ENCODE assay signal across 2 cellular contexts in genomic region chr1:41315482-41315823, GRCh38.
TF ChIP-seq lines count a peak whose summit lies in the region.

No MANE protein-coding gene starts in this region.

TF ChIP-seq in H1, 55 proteins besides CTCF, POLR2A, EP300 and RAD21 (continued from another document):
- TF ChIP-seq KDM1A (IDR thresholded peaks at IDR 0.05; ENCODE audit: borderline replicate concordance, low read length) (no peak), YY1 (IDR thresholded peaks at IDR 0.05; ENCODE audit: low read depth, low read length) (no peak), EGR1 (IDR thresholded peaks at IDR 0.05; ENCODE audit: borderline replicate concordance, low read depth, low read length) (no peak), JUN (IDR thresholded peaks at IDR 0.05; ENCODE audit: low read depth, low read length) (no peak), CBX5 (IDR thresholded peaks at IDR 0.05; ENCODE audit: low read depth, low read length) (no peak), CTBP2 (IDR thresholded peaks at IDR 0.05; ENCODE audit: borderline replicate concordance, insufficient read depth, insufficient read length, low read length) (no peak), CEBPB (IDR thresholded peaks at IDR 0.05; ENCODE audit: low read depth, low read length) (no peak), SUZ12 (IDR thresholded peaks at IDR 0.05; ENCODE audit: low read length) (no peak), MAX (IDR thresholded peaks at IDR 0.05) (no peak), SIN3A (conservative IDR thresholded peaks at IDR 0.05 in 1 of 2, IDR thresholded peaks at IDR 0.05 in 1 of 2; ENCODE audit: low read depth in 1 of 2, low read length in 2 of 2) (no peak), TBP (IDR thresholded peaks at IDR 0.05; ENCODE audit: low read depth, low read length) (no peak), POU5F1 (IDR thresholded peaks at IDR 0.05; ENCODE audit: low read depth, low read length) (no peak), BRCA1 (IDR thresholded peaks at IDR 0.05; ENCODE audit: low read depth, low read length) (no peak)

TF ChIP-seq in HEK293T, 16 proteins besides CTCF, POLR2A, EP300 and RAD21 (continued from another document):
- TF ChIP-seq PKNOX1 (IDR thresholded peaks at IDR 0.05), result no peak
- TF ChIP-seq FOXK2 (IDR thresholded peaks at IDR 0.05), result no peak
- TF ChIP-seq NFRKB (IDR thresholded peaks at IDR 0.05), result no peak
- no peak for TF ChIP-seq ZNF384 (IDR thresholded peaks at IDR 0.05)
- TF ChIP-seq FOXM1 (IDR thresholded peaks at IDR 0.05; ENCODE audit: borderline replicate concordance), result no peak
- TF ChIP-seq FOXA1 (IDR thresholded peaks at IDR 0.05), result no peak
- TF ChIP-seq TARDBP (IDR thresholded peaks at IDR 0.05), result no peak
- TF ChIP-seq LEF1 (IDR thresholded peaks at IDR 0.05; ENCODE audit: borderline replicate concordance), result no peak
- no peak for TF ChIP-seq SP1 (IDR thresholded peaks at IDR 0.05)
